In the genomic region with DNA sequence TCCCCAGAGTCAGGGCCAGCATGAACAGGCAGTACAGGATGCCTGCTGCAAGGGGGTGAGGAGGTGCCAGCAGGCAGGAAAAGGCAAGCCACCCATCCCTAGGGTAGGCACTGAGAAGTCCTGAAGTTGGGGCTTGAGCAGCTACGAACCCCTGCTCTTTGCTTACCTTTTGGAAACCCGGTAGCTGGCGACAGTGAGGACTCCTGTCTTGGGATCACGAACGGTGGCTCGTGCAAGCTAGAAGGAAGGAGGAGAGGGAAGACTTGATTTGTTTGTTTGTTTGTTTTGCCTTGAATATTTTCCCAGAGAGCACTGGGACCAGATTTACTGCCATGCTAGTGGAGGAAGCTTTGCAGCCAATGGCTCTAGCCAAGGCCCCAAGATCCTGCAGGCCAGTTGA, we compare ENCODE assay signal across 17 cellular contexts. TPM values are rescaled to one million over a fixed set of nuclear protein-coding genes. Genes with fewer than 3 reads are reported as not detected.
DNase-seq lines count a peak whose midpoint lies in the region; ATAC-seq, FAIRE-seq and TF ChIP-seq lines count a peak whose summit lies in the region.
"Had no signal": no experiment of that assay in that cellular context is flagged by ENCODE, and none has a peak within 500 bp of the region (broad histone marks: within the 10 kb centered on the region; RNA-seq: fewer than 3 reads in every experiment).

No MANE protein-coding gene starts in this region.

- TF ChIP-seq CTCF in astrocyte (IDR thresholded peaks at IDR 0.05; ENCODE audit: insufficient read depth, low read depth, low read length) (no peak), D721Med (IDR thresholded peaks at IDR 0.05; ENCODE audit: insufficient read depth, missing control alignments) (no peak)

- H3K27me3 ChIP-seq in BLaER1 (no peaks in the 10 kb centered on the region), astrocyte (ENCODE audit: insufficient read depth, low read length) (no peaks in the 10 kb centered on the region), mesenchymal stem cell (ENCODE audit: control insufficient read depth in 1 of 2, insufficient read depth in 1 of 2, low read length in 2 of 2) (no peaks in the 10 kb centered on the region)
- no peaks in the 10 kb centered on the region for H3K27me3 ChIP-seq in BLaER1 treated with 17β-estradiol and CSF1 and Interleukin-3, amounts not matched to agents 10 nM and 100 nM
- H3K27me3 ChIP-seq: BE2C, SJCRH30 had no signal

- H3K4me1 ChIP-seq in BLaER1 (peaks cover 91% of the 10 kb centered on the region), astrocyte (ENCODE audit: insufficient read depth, low read length) (peaks cover 25% of the 10 kb centered on the region), mesenchymal stem cell (ENCODE audit: control insufficient read depth, insufficient read depth, low read depth, low read length) (peaks cover 21% of the 10 kb centered on the region)
- peaks cover 18 to 90% (median 84%) of the 10 kb centered on the region in 10 experiments for H3K4me1 ChIP-seq in BLaER1 treated with 17β-estradiol and CSF1 and Interleukin-3, amounts not matched to agents 10 nM and 100 nM

- H4K91ac ChIP-seq in mesenchymal stem cell (ENCODE audit: low read length) = no peak overlapping the region

- H3K79me2 ChIP-seq in astrocyte (ENCODE audit: insufficient read depth, low read length) = no peaks in the 10 kb centered on the region

- H2BK5ac ChIP-seq in mesenchymal stem cell (ENCODE audit: low read depth, low read length, poor library complexity, severe bottlenecking) = no peak overlapping the region

- no peak overlapping the region for H2BK15ac ChIP-seq in mesenchymal stem cell (ENCODE audit: low read depth, poor library complexity, severe bottlenecking)

- peaks cover 6% of the 10 kb centered on the region for H3K79me1 ChIP-seq in mesenchymal stem cell (replicated peaks; ENCODE audit: low read length, poor library complexity, severe bottlenecking)

- no peaks in the 10 kb centered on the region for H4K20me1 ChIP-seq in BLaER1
- H4K20me1 ChIP-seq in BLaER1 treated with 17β-estradiol and CSF1 and Interleukin-3, amounts not matched to agents 10 nM and 100 nM = no peaks in the 10 kb centered on the region
- H4K20me1 ChIP-seq in astrocyte (ENCODE audit: insufficient read depth, low read length) = peaks cover 31% of the 10 kb centered on the region

- no peak overlapping the region for H3K14ac ChIP-seq in mesenchymal stem cell (ENCODE audit: low read length in 2 of 2)

- H3K9ac ChIP-seq in BLaER1 (peak overlapping the region; percentile 63), astrocyte (ENCODE audit: low read length) (no peak overlapping the region), mesenchymal stem cell (ENCODE audit: low read length) (peak overlapping the region; percentile 13)
- peak overlapping the region in 1 of 11 experiments; percentile 74; a peak in 2 of 22 replicates for H3K9ac ChIP-seq in BLaER1 treated with 17β-estradiol and CSF1 and Interleukin-3, amounts not matched to agents 10 nM and 100 nM

- H2AFZ ChIP-seq in astrocyte (ENCODE audit: low read depth, low read length) (no peak overlapping the region), mesenchymal stem cell (ENCODE audit: low read depth, low read length) (no peak overlapping the region)

- FAIRE-seq in astrocyte (lab: Jason Lieb, UNC) = no peak
- FAIRE-seq in D721Med (lab: Jason Lieb, UNC) = no peak
- FAIRE-seq: HepG2 had no signal

- no peaks in the 10 kb centered on the region for H3K9me3 Mint-ChIP-seq in astrocyte (ENCODE audit: unreplicated experiment)
- no peaks in the 10 kb centered on the region for H3K9me3 Mint-ChIP-seq in activated naive CD4-positive, alpha-beta T cell treated with anti-CD3 and anti-CD28 coated beads, Interleukin-2, amount 50 U/mL, for 72 hours
- H3K9me3 Mint-ChIP-seq: CD8-positive, alpha-beta memory T cell had no signal

- no peak overlapping the region for H2BK120ac ChIP-seq in mesenchymal stem cell (ENCODE audit: low read depth, low read length)

- no peak for ATAC-seq in HG03280 (IDR thresholded peaks at IDR 0.05; ENCODE audit: unreplicated experiment)
- no peak for ATAC-seq in activated naive CD4-positive, alpha-beta T cell treated with anti-CD3 and anti-CD28 coated beads, Interleukin-2, amount 50 U/mL, for 72 hours
- ATAC-seq: HepG2 had no signal

- H3K36me3 ChIP-seq in BLaER1 (peaks cover 30% of the 10 kb centered on the region), astrocyte (ENCODE audit: insufficient read depth, low read length) (peaks cover 30% of the 10 kb centered on the region), mesenchymal stem cell (ENCODE audit: control insufficient read depth in 1 of 2, insufficient read depth in 2 of 2, low read depth in 1 of 2, low read length in 2 of 2) (peaks cover 42 to 69% of the 10 kb centered on the region in 2 experiments)
- H3K36me3 ChIP-seq in BLaER1 treated with 17β-estradiol and CSF1 and Interleukin-3, amounts not matched to agents 10 nM and 100 nM = peaks cover 10 to 63% (median 19%) of the 10 kb centered on the region in 11 experiments; a peak in 20 of 22 replicates
- H3K36me3 ChIP-seq: BE2C had no signal

- no peak overlapping the region for H4K8ac ChIP-seq in mesenchymal stem cell (ENCODE audit: low read length)

- H3K4me1 Mint-ChIP-seq in astrocyte (ENCODE audit: low read depth, unreplicated experiment) = peaks cover 14% of the 10 kb centered on the region
- H3K4me1 Mint-ChIP-seq: CD8-positive, alpha-beta memory T cell had no signal

- DNase-seq in astrocyte (ENCODE audit: low read depth) (no peak), mesenchymal stem cell (no peak), NCI-H1694 (lab: John Stamatoyannopoulos, UW) (no peak), D721Med (ENCODE audit: insufficient read length, low spot score) (no peak)
- no peak for DNase-seq in activated naive CD4-positive, alpha-beta T cell treated with anti-CD3 and anti-CD28 coated beads, Interleukin-2, amount 50 U/mL, for 72 hours (ENCODE audit: low spot score in 2 of 2)
- DNase-seq: BE2C; CD8-positive, alpha-beta memory T cell; H7; Karpas-422; MM.1S; NCI-H1105; NCI-H187; SJCRH30 had no signal

- peak overlapping the region; percentile 9; the same call in 1 of the 2 replicates for H3K4me3 ChIP-seq in BLaER1
- peak overlapping the region in 2 of 10 experiments; percentile 1 to 13; a peak in 2 of 20 replicates for H3K4me3 ChIP-seq in BLaER1 treated with 17β-estradiol and CSF1 and Interleukin-3, amounts not matched to agents 10 nM and 100 nM
- H3K4me3 ChIP-seq in astrocyte (ENCODE audit: insufficient read depth, low read depth, low read length) = no peak overlapping the region
- H3K4me3 ChIP-seq in mesenchymal stem cell (ENCODE audit: insufficient read depth in 1 of 2, low read depth in 1 of 2, low read length in 2 of 2) = no peak overlapping the region
- H3K4me3 ChIP-seq: SJCRH30 had no signal

- peaks cover 60% of the 10 kb centered on the region for H3K36me3 Mint-ChIP-seq in astrocyte (ENCODE audit: low read depth, unreplicated experiment)
- H3K36me3 Mint-ChIP-seq in activated naive CD4-positive, alpha-beta T cell treated with anti-CD3 and anti-CD28 coated beads, Interleukin-2, amount 50 U/mL, for 72 hours = no peaks in the 10 kb centered on the region
- H3K36me3 Mint-ChIP-seq: CD8-positive, alpha-beta memory T cell had no signal

- H3K27me3 Mint-ChIP-seq in astrocyte (ENCODE audit: low read depth, unreplicated experiment) = no peaks in the 10 kb centered on the region

- no peak overlapping the region for H3K4ac ChIP-seq in mesenchymal stem cell (ENCODE audit: low read depth in 1 of 2, low read length in 2 of 2)

- peak overlapping the region; percentile 24 for H2AK5ac ChIP-seq in mesenchymal stem cell (ENCODE audit: low read length, severe bottlenecking)

- H3K4me3 Mint-ChIP-seq in astrocyte (ENCODE audit: unreplicated experiment) = no peak overlapping the region
- H3K4me3 Mint-ChIP-seq: CD8-positive, alpha-beta memory T cell had no signal

- peak overlapping the region; percentile 97 for H3K27ac ChIP-seq in BLaER1
- peak overlapping the region in 6 of 11 experiments; percentile 66 to 91 (median 84); a peak in 9 of 22 replicates for H3K27ac ChIP-seq in BLaER1 treated with 17β-estradiol and CSF1 and Interleukin-3, amounts not matched to agents 10 nM and 100 nM
- no peak overlapping the region for H3K27ac ChIP-seq in astrocyte (ENCODE audit: low read depth, low read length)
- no peak overlapping the region for H3K27ac ChIP-seq in mesenchymal stem cell (ENCODE audit: low read length, poor library complexity, severe bottlenecking)
- H3K27ac ChIP-seq: SJCRH30 had no signal

- no peak overlapping the region for H3K18ac ChIP-seq in mesenchymal stem cell (ENCODE audit: low read depth in 1 of 2, low read length in 2 of 2)

- WGBS in mesenchymal stem cell = 98% methylated on average over 6 of the region's 6 CpGs

- H3K9me3 ChIP-seq in BLaER1 (no peaks in the 10 kb centered on the region), astrocyte (ENCODE audit: insufficient read depth, low read depth, low read length) (no peaks in the 10 kb centered on the region), mesenchymal stem cell (ENCODE audit: control insufficient read depth, low read length) (no peaks in the 10 kb centered on the region)
- H3K9me3 ChIP-seq in BLaER1 treated with 17β-estradiol and CSF1 and Interleukin-3, amounts not matched to agents 10 nM and 100 nM (replicated peaks in 1 of 11) = no peaks in the 10 kb centered on the region
- H3K9me3 ChIP-seq: BE2C, SJCRH30 had no signal

- no peak overlapping the region for H2BK12ac ChIP-seq in mesenchymal stem cell (ENCODE audit: low read length in 2 of 2)

- no peak overlapping the region for H3K23ac ChIP-seq in mesenchymal stem cell (ENCODE audit: low read length in 2 of 2)

- no peak overlapping the region for H3K27ac Mint-ChIP-seq in astrocyte (ENCODE audit: unreplicated experiment)
- H3K27ac Mint-ChIP-seq in activated naive CD4-positive, alpha-beta T cell treated with anti-CD3 and anti-CD28 coated beads, Interleukin-2, amount 50 U/mL, for 72 hours = no peak overlapping the region
- H3K27ac Mint-ChIP-seq: CD8-positive, alpha-beta memory T cell had no signal

- H3K4me2 ChIP-seq in BLaER1 = peak overlapping the region; percentile 80
- H3K4me2 ChIP-seq in BLaER1 treated with 17β-estradiol and CSF1 and Interleukin-3, amounts not matched to agents 10 nM and 100 nM = peak overlapping the region; percentile 17 to 96 (median 80); a peak in 19 of 22 replicates
- peak overlapping the region; percentile 36 for H3K4me2 ChIP-seq in astrocyte (ENCODE audit: low read length)
- H3K4me2 ChIP-seq in mesenchymal stem cell (ENCODE audit: low read length, poor library complexity, severe bottlenecking) = no peak overlapping the region

RNA-seq across cellular contexts. Expression of gene P4HA2, which starts 23.7 kb away (rescaled TPM):
- 214 and 302 TPM in 2 replicates for total RNA-seq in astrocyte
- polyA plus RNA-seq in mesenchymal stem cell (2013, experiment 1 of 2) = 110 TPM
- polyA plus RNA-seq in mesenchymal stem cell (2013, experiment 2 of 2) = 108 TPM
- 10 to 100 TPM in 1 of 2 donors, under 1 TPM in 1; 0.91 to 21.6 TPM for total RNA-seq in activated naive CD4-positive, alpha-beta T cell treated with anti-CD3 and anti-CD28 coated beads, Interleukin-2, amount 50 U/mL, for 72 hours
- polyA plus RNA-seq: CD8-positive, alpha-beta memory T cell had no signal

RNA-seq across cellular contexts. Expression of gene PDLIM4, which starts 53.6 kb away (rescaled TPM):
- 56.6 and 72.4 TPM in 2 replicates for total RNA-seq in astrocyte
- 33.9 TPM for polyA plus RNA-seq in mesenchymal stem cell (2013, experiment 1 of 2)
- polyA plus RNA-seq in mesenchymal stem cell (2013, experiment 2 of 2) = 34.0 TPM
- total RNA-seq in activated naive CD4-positive, alpha-beta T cell treated with anti-CD3 and anti-CD28 coated beads, Interleukin-2, amount 50 U/mL, for 72 hours = not detected
- polyA plus RNA-seq: CD8-positive, alpha-beta memory T cell had no signal

Comparison
In these comparisons a context has a peak if more than half of its experiments do, and no peak if none do; other contexts are left out.
1. H3K27ac ChIP-seq: peak in BLaER1 (single experiment) and BLaER1 treated with 17β-estradiol and CSF1 and Interleukin-3, amounts not matched to agents 10 nM and 100 nM (6 of 11); none in astrocyte (single experiment) and mesenchymal stem cell (single experiment).
2. RNA of gene PDLIM4, which starts 53.6 kb away (total RNA-seq): 56.6 to 72.4 TPM in astrocyte; not detected in activated naive CD4-positive, alpha-beta T cell treated with anti-CD3 and anti-CD28 coated beads, Interleukin-2, amount 50 U/mL, for 72 hours; every median in the first group is over 10 times any median in the second.